ENCODE assay signal across 8 cellular contexts in the genomic region with DNA sequence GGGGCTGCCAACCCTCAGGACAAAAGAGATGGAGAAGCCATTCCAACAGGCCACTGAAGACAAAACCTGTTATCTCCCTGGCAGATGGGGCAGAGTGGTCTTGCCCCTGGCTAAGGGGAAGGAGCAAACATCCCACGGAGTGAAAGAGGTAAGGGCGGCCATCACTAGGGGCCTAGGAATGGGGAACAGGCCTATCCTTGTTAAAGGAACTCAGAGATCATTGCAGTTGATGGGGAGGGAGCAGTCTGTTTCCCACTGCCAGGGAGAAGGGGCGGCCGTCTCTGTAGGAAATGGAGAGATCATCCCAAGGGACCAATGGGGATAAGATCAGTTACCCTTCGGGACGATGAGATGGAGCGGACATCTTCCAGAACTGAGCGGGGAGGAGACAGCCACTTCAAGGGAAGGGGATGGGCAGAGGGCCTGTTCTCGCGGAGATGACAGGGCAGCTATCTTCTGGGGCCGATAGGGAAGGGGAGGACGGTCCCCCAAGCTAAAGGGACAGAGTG. TPM values are rescaled to one million over a fixed set of nuclear protein-coding genes. Genes with fewer than 3 reads are reported as not detected.
DNase-seq lines count a peak whose midpoint lies in the region; ATAC-seq, FAIRE-seq and TF ChIP-seq lines count a peak whose summit lies in the region.

No MANE protein-coding gene starts in this region.

- H3K4me1 Mint-ChIP-seq in activated T-cell treated with anti-CD3 and anti-CD28 coated beads, Interleukin-2, amount 50 U/mL, for 24 hours (ENCODE audit: low read depth): peaks cover 55% of the 10 kb centered on the region
- H3K4me1 Mint-ChIP-seq in astrocyte (ENCODE audit: low read depth, unreplicated experiment): peaks cover 3% of the 10 kb centered on the region

- peak overlapping the region; percentile 94 for H2AFZ ChIP-seq in astrocyte (ENCODE audit: low read depth, low read length)

- no peak for FAIRE-seq in astrocyte (lab: Jason Lieb, UNC)

- no peaks in the 10 kb centered on the region for H3K9me3 Mint-ChIP-seq in activated T-cell treated with anti-CD3 and anti-CD28 coated beads, Interleukin-2, amount 50 U/mL, for 24 hours
- no peaks in the 10 kb centered on the region for H3K9me3 Mint-ChIP-seq in astrocyte (ENCODE audit: unreplicated experiment)

- TF ChIP-seq POLR2A in lower leg skin (IDR thresholded peaks at IDR 0.05): no peak
- no peak for TF ChIP-seq POLR2A in transverse colon (IDR thresholded peaks at IDR 0.05)
- TF ChIP-seq POLR2A in GM18505 (IDR thresholded peaks at IDR 0.05; ENCODE audit: borderline replicate concordance, extremely low read depth, insufficient read depth, insufficient read length): no peak

- H3K27me3 ChIP-seq in astrocyte (ENCODE audit: insufficient read depth, low read length) (no peaks in the 10 kb centered on the region), transverse colon (no peaks in the 10 kb centered on the region)

- H3K9ac ChIP-seq in astrocyte (ENCODE audit: low read length): peak overlapping the region; percentile 96

- peak overlapping the region; percentile 92 for H3K4me3 ChIP-seq in astrocyte (ENCODE audit: insufficient read depth, low read depth, low read length)
- peak overlapping the region; percentile 91 for H3K4me3 ChIP-seq in lower leg skin (ENCODE audit: low read depth, poor library complexity, severe bottlenecking)
- peak overlapping the region; percentile 68 to 94 (median 82) for H3K4me3 ChIP-seq in transverse colon

- ATAC-seq in GM18505 (IDR thresholded peaks at IDR 0.05; ENCODE audit: unreplicated experiment): no peak

- peak overlapping the region; percentile 99 for H3K27ac Mint-ChIP-seq in activated T-cell treated with anti-CD3 and anti-CD28 coated beads, Interleukin-2, amount 50 U/mL, for 24 hours
- H3K27ac Mint-ChIP-seq in astrocyte (ENCODE audit: unreplicated experiment): peak overlapping the region; percentile 58

- TF ChIP-seq CTCF in astrocyte (IDR thresholded peaks at IDR 0.05; ENCODE audit: insufficient read depth, low read depth, low read length) (no peak), lower leg skin (IDR thresholded peaks at IDR 0.05) (no peak), transverse colon (IDR thresholded peaks at IDR 0.05) (no peak)

- no peak for DNase-seq in activated T-cell treated with anti-CD3 and anti-CD28 coated beads, Interleukin-2, amount 50 U/mL, for 24 hours
- no peak for DNase-seq in activated T-cell treated with anti-CD3 and anti-CD28 coated beads for 4 hours
- no peak for DNase-seq in astrocyte (ENCODE audit: low read depth)
- DNase-seq in lower leg skin (ENCODE audit: low spot score in 2 of 2): no peak
- no peak for DNase-seq in transverse colon
- no peak for DNase-seq in activated CD4-positive, alpha-beta T cell treated with anti-CD3 and anti-CD28 coated beads, Interleukin-2, amount 50 U/mL, for 48 hours
- no peak for DNase-seq in D341Med (ENCODE audit: low spot score)

- in situ Hi-C loops in transverse colon (cut with MboI; ENCODE audit: low pct_ligation_motif_present in 1 of 4, low pct_unique_long_range_greater_than_20kb in 1 of 4, low sequenced_read_pairs in 3 of 4): no loop called here

- 8 to 12% methylated on average over 12 of the region's 12 CpGs for WGBS in lower leg skin, 2 donors
- WGBS in transverse colon (ENCODE audit: low coverage in 1 of 2), 2 donors: 26 to 36% methylated on average over 4 to 12 of the region's 12 CpGs

- H3K27ac ChIP-seq in astrocyte (ENCODE audit: low read depth, low read length): peak overlapping the region; percentile 54
- peak overlapping the region; percentile 82 to 86 (median 84) for H3K27ac ChIP-seq in transverse colon

- peaks cover 48% of the 10 kb centered on the region for H3K36me3 Mint-ChIP-seq in activated T-cell treated with anti-CD3 and anti-CD28 coated beads, Interleukin-2, amount 50 U/mL, for 24 hours (ENCODE audit: low read depth)
- peaks cover 9% of the 10 kb centered on the region for H3K36me3 Mint-ChIP-seq in astrocyte (ENCODE audit: low read depth, unreplicated experiment)

- H3K4me3 Mint-ChIP-seq in activated T-cell treated with anti-CD3 and anti-CD28 coated beads, Interleukin-2, amount 50 U/mL, for 24 hours: peak overlapping the region; percentile 98
- peak overlapping the region; percentile 99 for H3K4me3 Mint-ChIP-seq in astrocyte (ENCODE audit: unreplicated experiment)

- H3K4me2 ChIP-seq in astrocyte (ENCODE audit: low read length): peak overlapping the region; percentile 94

- H4K20me1 ChIP-seq in astrocyte (ENCODE audit: insufficient read depth, low read length): peaks cover 29% of the 10 kb centered on the region

- H3K4me1 ChIP-seq in astrocyte (ENCODE audit: insufficient read depth, low read length): peaks cover 20% of the 10 kb centered on the region
- H3K4me1 ChIP-seq in transverse colon: peaks cover 7 to 21% (median 16%) of the 10 kb centered on the region in 4 donors

- intact Hi-C loops in lower leg skin (cut with DNase I; ENCODE audit: low total_unique reads) (no loop called here), transverse colon (cut with DNase I; ENCODE audit: low total_unique reads) (no loop called here)

- H3K9me3 ChIP-seq in astrocyte (ENCODE audit: insufficient read depth, low read depth, low read length) (no peaks in the 10 kb centered on the region), transverse colon (no peaks in the 10 kb centered on the region)

- H3K36me3 ChIP-seq in astrocyte (ENCODE audit: insufficient read depth, low read length): peaks cover 29% of the 10 kb centered on the region
- peaks cover 0 to 18% (median 9%) of the 10 kb centered on the region in 4 donors for H3K36me3 ChIP-seq in transverse colon

- no peak for TF ChIP-seq EP300 in transverse colon (IDR thresholded peaks at IDR 0.05; ENCODE audit: low read depth)

- H3K79me2 ChIP-seq in astrocyte (ENCODE audit: insufficient read depth, low read length): peaks cover 50% of the 10 kb centered on the region

- no peaks in the 10 kb centered on the region for H3K27me3 Mint-ChIP-seq in activated T-cell treated with anti-CD3 and anti-CD28 coated beads, Interleukin-2, amount 50 U/mL, for 24 hours
- no peaks in the 10 kb centered on the region for H3K27me3 Mint-ChIP-seq in astrocyte (ENCODE audit: low read depth, unreplicated experiment)

RNA-seq across cellular contexts. Expression of gene TMEM208, which starts 0.6 kb away (rescaled TPM):
- total RNA-seq in astrocyte (47.5 and 51.6 TPM in 2 replicates), lower leg skin (10 to 100 TPM; 20.8 to 40.3 (median 31.0) TPM), transverse colon (10 to 100 TPM in 3 of 4 donors, not detected in 1; 29.5 to 50.2 (median 39.3) TPM)

RNA-seq across cellular contexts. Expression of gene FHOD1, which starts 20.9 kb away (rescaled TPM):
- total RNA-seq in astrocyte (38.1 and 40.5 TPM in 2 replicates), lower leg skin (10 to 100 TPM in 1 of 4 donors, 1 to 10 TPM in 3; 6.3 to 15.6 (median 8.4) TPM), transverse colon (100 to 1,000 TPM in 1 of 4 donors, 10 to 100 TPM in 3; 25.1 to 177 (median 33.6) TPM)

RNA-seq across cellular contexts. Expression of gene SLC9A5, which starts 22.4 kb away (rescaled TPM):
- total RNA-seq in astrocyte (2.4 and 2.5 TPM in 2 replicates), lower leg skin (under 1 TPM; 0.04 to 0.83 (median 0.64) TPM), transverse colon (1 to 10 TPM in 3 of 4 donors, under 1 TPM in 1; 0.55 to 4.5 (median 1.5) TPM)

RNA-seq across cellular contexts. Expression of gene ELMO3, which starts 27.4 kb away (rescaled TPM):
- total RNA-seq in astrocyte (1.2 and 1.4 TPM in 2 replicates), lower leg skin (10 to 100 TPM; 37.2 to 62.2 (median 51.6) TPM), transverse colon (10 to 100 TPM; 61.0 to 91.5 (median 77.7) TPM)

RNA-seq across cellular contexts. Expression of gene E2F4, which starts 34.4 kb away (rescaled TPM):
- total RNA-seq in astrocyte (44.7 and 51.2 TPM in 2 replicates), lower leg skin (10 to 100 TPM; 56.8 to 74.8 (median 68.1) TPM), transverse colon (100 to 1,000 TPM in 3 of 4 donors, 10 to 100 TPM in 1; 97.5 to 224 (median 159) TPM)
